ENCODE assay signal across 9 cellular contexts in the genomic region with DNA sequence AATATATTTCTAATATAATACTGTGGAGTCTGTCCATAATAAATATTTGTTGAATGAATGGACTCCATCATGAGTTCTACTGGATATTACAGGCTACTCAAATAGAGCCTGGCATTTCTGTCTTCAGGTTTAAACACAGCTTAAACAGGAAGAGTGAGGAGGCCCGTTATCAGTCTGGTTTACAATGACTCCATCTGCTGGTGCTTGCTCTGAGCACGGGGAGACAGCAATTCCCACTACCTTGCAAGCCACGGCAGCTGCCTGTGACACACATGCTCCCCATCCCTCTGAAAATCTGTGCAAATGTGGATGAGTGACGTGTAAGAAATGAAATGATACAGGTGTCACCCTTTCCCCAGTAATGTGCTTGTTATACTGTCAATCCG.
DNase-seq lines count a peak whose midpoint lies in the region; ATAC-seq and TF ChIP-seq lines count a peak whose summit lies in the region.
"Had no signal": no experiment of that assay in that cellular context is flagged by ENCODE, and none has a peak within 500 bp of the region (broad histone marks: within the 10 kb centered on the region; RNA-seq: fewer than 3 reads in every experiment).

No MANE protein-coding gene starts in this region.

- no peaks in the 10 kb centered on the region for H3K9me3 ChIP-seq in body of pancreas

- peaks cover 7% of the 10 kb centered on the region for H3K4me1 ChIP-seq in body of pancreas

- 32 to 34% methylated on average over 5 of the region's 5 CpGs for WGBS in body of pancreas, 2 donors

- H3K4me3 ChIP-seq in BJ (ENCODE audit: low read depth, low read length): no peak overlapping the region
- no peak overlapping the region for H3K4me3 ChIP-seq in Jurkat, Clone E6-1 (ENCODE audit: low read length)
- H3K4me3 ChIP-seq in body of pancreas: no peak overlapping the region

- POLR2A ChIA-PET in BJ (lab: Charles Lee): no interaction called here

- TF ChIP-seq CTCF in BJ (IDR thresholded peaks at IDR 0.05; ENCODE audit: insufficient read depth, low read depth, low read length) (peak; percentile 37), body of pancreas (IDR thresholded peaks at IDR 0.05) (peak in 2 of 7 experiments; percentile 15 to 41)

- ATAC-seq in body of pancreas (peak; percentile 38), left colon (peak; percentile 41)

- DNase-seq in BJ (ENCODE audit: low read depth) (no peak), body of pancreas (peak; percentile 18 to 35 (median 22)), left colon (no peak), ecto neural progenitor cell (ENCODE audit: low spot score) (no peak), NCI-H146 (lab: John Stamatoyannopoulos, UW) (no peak), epidermal melanocyte (ENCODE audit: insufficient read length, low spot score) (no peak), NCI-H345 treated with DMSO at 0.1 percent for 48 hours (lab: John Stamatoyannopoulos, UW; ENCODE audit: unreplicated experiment) (no peak)
- peak; percentile 54 for DNase-seq in Jurkat, Clone E6-1 (ENCODE audit: low read depth, low spot score)
- DNase-seq: stimulated activated naive CD4-positive, alpha-beta T cell had no signal

- intact Hi-C loops in body of pancreas (cut with DNase I): loop anchor here (10.0 kb wide), 1 partner anchor 91 kb away; no protein-coding TSS in a partner anchor
- intact Hi-C loops in left colon (cut with DNase I, micrococcal nuclease): loop anchor here in 1 of 2 donors (10.0 kb wide), 1 partner anchor 111 kb away; no protein-coding TSS in a partner anchor

- H3K27me3 ChIP-seq in BJ (ENCODE audit: control insufficient read depth, insufficient read depth, low read length) (no peaks in the 10 kb centered on the region), body of pancreas (no peaks in the 10 kb centered on the region)

- H3K27ac ChIP-seq in body of pancreas: no peak overlapping the region

- H3K36me3 ChIP-seq in BJ (ENCODE audit: control insufficient read depth, insufficient read depth, low read length) (no peaks in the 10 kb centered on the region), body of pancreas (replicated peaks in 1 of 2; ENCODE audit: insufficient read depth in 1 of 2, low read depth in 2 of 2) (no peaks in the 10 kb centered on the region)

- CTCF ChIA-PET in BJ (lab: Yijun Ruan, JAX): interaction anchor here (0.6 to 7.7 kb wide), 21 partner anchors 9 to 640 kb away, joined by 3 to 86 read pairs (median 6); no protein-coding TSS in a partner anchor

- no peak for TF ChIP-seq POLR2A in body of pancreas (IDR thresholded peaks at IDR 0.05)

Comparison
In these comparisons a context has a peak if more than half of its experiments do, and no peak if none do; other contexts are left out.
1. DNase-seq: peak in Jurkat, Clone E6-1 (single experiment) and body of pancreas (4 of 4); none in BJ (single experiment), left colon (0 of 2), ecto neural progenitor cell (single experiment), NCI-H146 (single experiment), epidermal melanocyte (single experiment) and NCI-H345 treated with DMSO at 0.1 percent for 48 hours (single experiment).